ENCODE assay signal across 1 cellular context in the genomic region with DNA sequence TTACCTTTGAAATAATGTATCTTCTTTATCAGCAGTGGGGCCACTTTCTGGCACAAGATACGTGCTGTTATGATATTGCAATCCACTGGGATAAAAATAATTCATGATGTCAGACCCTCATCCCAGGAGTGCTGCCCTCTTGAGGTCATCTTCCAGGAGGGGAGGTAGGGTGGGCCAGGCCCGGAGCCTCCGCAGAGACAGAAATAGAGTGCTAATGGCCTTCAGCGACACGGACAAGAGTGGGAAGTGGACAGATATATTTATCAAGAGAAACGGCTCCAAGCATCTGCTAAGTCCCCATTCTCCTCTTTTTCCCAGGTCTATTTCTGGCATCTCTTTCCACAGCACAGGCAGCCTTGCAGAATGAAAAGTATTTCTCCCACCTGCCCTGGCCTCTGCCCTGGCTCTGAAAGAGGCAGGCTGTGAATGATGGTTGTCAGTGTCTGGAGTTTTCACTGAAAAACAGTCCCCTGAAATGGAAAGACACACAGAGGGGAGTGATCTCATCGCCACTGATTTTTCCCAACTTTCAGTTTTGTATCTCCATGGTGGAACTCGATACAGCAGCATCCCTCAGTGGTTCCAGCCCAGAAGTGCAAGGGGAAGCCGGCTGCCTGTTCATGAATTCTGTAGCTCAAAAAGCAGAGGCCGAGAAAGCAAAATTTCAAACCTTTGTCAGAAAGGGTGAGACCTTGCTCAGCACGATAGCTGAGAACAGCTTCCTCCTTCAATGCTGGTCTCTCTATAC.
TF ChIP-seq lines count a peak whose summit lies in the region.

No MANE protein-coding gene starts in this region.

TF ChIP-seq in GM23338, 12 proteins besides CTCF, POLR2A, EP300 and RAD21 (continued from another document):
- TF ChIP-seq, protein P1, sequence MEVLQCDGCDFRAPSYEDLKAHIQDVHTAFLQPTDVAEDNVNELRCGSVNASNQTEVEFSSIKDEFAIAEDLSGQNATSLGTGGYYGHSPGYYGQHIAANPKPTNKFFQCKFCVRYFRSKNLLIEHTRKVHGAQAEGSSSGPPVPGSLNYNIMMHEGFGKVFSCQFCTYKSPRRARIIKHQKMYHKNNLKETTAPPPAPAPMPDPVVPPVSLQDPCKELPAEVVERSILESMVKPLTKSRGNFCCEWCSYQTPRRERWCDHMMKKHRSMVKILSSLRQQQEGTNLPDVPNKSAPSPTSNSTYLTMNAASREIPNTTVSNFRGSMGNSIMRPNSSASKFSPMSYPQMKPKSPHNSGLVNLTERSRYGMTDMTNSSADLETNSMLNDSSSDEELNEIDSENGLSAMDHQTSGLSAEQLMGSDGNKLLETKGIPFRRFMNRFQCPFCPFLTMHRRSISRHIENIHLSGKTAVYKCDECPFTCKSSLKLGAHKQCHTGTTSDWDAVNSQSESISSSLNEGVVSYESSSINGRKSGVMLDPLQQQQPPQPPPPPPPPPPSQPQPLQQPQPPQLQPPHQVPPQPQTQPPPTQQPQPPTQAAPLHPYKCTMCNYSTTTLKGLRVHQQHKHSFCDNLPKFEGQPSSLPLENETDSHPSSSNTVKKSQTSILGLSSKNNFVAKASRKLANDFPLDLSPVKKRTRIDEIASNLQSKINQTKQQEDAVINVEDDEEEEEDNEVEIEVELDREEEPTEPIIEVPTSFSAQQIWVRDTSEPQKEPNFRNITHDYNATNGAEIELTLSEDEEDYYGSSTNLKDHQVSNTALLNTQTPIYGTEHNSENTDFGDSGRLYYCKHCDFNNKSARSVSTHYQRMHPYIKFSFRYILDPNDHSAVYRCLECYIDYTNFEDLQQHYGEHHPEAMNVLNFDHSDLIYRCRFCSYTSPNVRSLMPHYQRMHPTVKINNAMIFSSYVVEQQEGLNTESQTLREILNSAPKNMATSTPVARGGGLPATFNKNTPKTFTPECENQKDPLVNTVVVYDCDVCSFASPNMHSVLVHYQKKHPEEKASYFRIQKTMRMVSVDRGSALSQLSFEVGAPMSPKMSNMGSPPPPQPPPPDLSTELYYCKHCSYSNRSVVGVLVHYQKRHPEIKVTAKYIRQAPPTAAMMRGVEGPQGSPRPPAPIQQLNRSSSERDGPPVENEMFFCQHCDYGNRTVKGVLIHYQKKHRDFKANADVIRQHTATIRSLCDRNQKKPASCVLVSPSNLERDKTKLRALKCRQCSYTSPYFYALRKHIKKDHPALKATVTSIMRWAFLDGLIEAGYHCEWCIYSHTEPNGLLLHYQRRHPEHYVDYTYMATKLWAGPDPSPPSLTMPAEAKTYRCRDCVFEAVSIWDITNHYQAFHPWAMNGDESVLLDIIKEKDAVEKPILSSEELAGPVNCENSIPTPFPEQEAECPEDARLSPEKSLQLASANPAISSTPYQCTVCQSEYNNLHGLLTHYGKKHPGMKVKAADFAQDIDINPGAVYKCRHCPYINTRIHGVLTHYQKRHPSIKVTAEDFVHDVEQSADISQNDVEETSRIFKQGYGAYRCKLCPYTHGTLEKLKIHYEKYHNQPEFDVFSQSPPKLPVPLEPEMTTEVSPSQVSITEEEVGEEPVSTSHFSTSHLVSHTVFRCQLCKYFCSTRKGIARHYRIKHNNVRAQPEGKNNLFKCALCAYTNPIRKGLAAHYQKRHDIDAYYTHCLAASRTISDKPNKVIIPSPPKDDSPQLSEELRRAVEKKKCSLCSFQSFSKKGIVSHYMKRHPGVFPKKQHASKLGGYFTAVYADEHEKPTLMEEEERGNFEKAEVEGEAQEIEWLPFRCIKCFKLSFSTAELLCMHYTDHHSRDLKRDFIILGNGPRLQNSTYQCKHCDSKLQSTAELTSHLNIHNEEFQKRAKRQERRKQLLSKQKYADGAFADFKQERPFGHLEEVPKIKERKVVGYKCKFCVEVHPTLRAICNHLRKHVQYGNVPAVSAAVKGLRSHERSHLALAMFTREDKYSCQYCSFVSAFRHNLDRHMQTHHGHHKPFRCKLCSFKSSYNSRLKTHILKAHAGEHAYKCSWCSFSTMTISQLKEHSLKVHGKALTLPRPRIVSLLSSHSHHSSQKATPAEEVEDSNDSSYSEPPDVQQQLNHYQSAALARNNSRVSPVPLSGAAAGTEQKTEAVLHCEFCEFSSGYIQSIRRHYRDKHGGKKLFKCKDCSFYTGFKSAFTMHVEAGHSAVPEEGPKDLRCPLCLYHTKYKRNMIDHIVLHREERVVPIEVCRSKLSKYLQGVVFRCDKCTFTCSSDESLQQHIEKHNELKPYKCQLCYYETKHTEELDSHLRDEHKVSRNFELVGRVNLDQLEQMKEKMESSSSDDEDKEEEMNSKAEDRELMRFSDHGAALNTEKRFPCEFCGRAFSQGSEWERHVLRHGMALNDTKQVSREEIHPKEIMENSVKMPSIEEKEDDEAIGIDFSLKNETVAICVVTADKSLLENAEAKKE (CRISPR knock-in tag; IDR thresholded peaks at IDR 0.05), result no peak
